Comparison of ENCODE assay signal across 22 cellular contexts in genomic region chr7:127674923-127675322, GRCh38. TPM values are rescaled to one million over a fixed set of nuclear protein-coding genes. Genes with fewer than 3 reads are reported as not detected.
"Had no signal": no experiment of that assay in that cellular context is flagged by ENCODE, and none has a peak within 500 bp of the region (broad histone marks: within the 10 kb centered on the region; RNA-seq: fewer than 3 reads in every experiment).

No MANE protein-coding gene starts in this region.

RNA-seq across cellular contexts. Expression of gene PAX4, which starts 57.0 kb away (rescaled TPM):
- total RNA-seq: activated B cell treated with CpG ODN at 0.5 μM for 24 hours; activated CD4-positive, alpha-beta memory T cell treated with anti-CD3 and anti-CD28 coated beads for 36 hours; activated CD4-positive, alpha-beta T cell treated with anti-CD3 and anti-CD28 coated beads, Interleukin-2, amount 10 ng/mL, durations not matched to agents 24 days and 14 days; activated CD8-positive, alpha-beta memory T cell treated with anti-CD3 and anti-CD28 coated beads for 36 hours; activated CD8-positive, alpha-beta T cell treated with anti-CD3 and anti-CD28 coated beads for 36 hours; activated naive CD4-positive, alpha-beta T cell treated with anti-CD3 and anti-CD28 coated beads for 36 hours; activated naive CD4-positive, alpha-beta T cell treated with anti-CD3 and anti-CD28 coated beads, Interleukin-2, amount 50 U/mL, for 72 hours; activated naive CD8-positive, alpha-beta T cell treated with anti-CD3 and anti-CD28 coated beads for 36 hours; activated T-cell treated with anti-CD3 and anti-CD28 coated beads, Interleukin-2, amount 50 U/mL, for 4 hours; activated T-cell treated with anti-CD3 and anti-CD28 coated beads, Interleukin-2, amount 50 U/mL, for 72 hours; activated T-helper 1 cell treated with anti-CD3 and anti-CD28 coated beads, Interleukin-12 subunit alpha, Interleukin-12 subunit beta, Interleukin-2, Interleukin-4 antibody, amounts not matched to agents 30 ng/mL and 10 ng/mL and 1 ng/mL, durations not matched to agents 14 hours and 24 hours and 36 hours; activated T-helper 17 cell treated with anti-CD3 and anti-CD28 coated beads, Interleukin-2, amount 50 U/mL, for 72 hours; adrenal gland; aorta; astrocyte; body of pancreas; breast epithelium; cardiac septum; T-cell; T-helper 1 cell treated with Interleukin-12 subunit alpha and Interleukin-12 subunit beta and Interleukin-4 antibody, amounts not matched to agents 30 ng/mL and 1 ng/mL, for 36 hours; T-helper 17 cell; T-helper 2 cell treated with Interferon-gamma antibody and Interleukin-4, amounts not matched to agents 100 ng/mL and 5 ng/mL, for 36 hours had no signal
